In genomic region chr2:9145752-9146430, GRCh38 we compare ENCODE assay signal across 16 cellular contexts.
"Had no signal": no experiment of that assay in that cellular context is flagged by ENCODE, and none has a peak within 500 bp of the region (broad histone marks: within the 10 kb centered on the region; RNA-seq: fewer than 3 reads in every experiment).

No MANE protein-coding gene starts in this region.

- H3K4me3 Mint-ChIP-seq: activated CD4-positive, alpha-beta memory T cell treated with anti-CD3 and anti-CD28 coated beads, Interleukin-2, amount 10 ng/mL, durations not matched to agents 7 days and 5 days; activated CD4-positive, alpha-beta T cell treated with anti-CD3 and anti-CD28 coated beads for 36 hours; activated naive CD4-positive, alpha-beta T cell treated with anti-CD3 and anti-CD28 coated beads, Interleukin-2, amount 50 U/mL, for 24 hours; activated T-cell treated with anti-CD3 and anti-CD28 coated beads, Interleukin-2, amount 50 U/mL, for 4 hours; memory B cell; nephron; stimulated activated effector memory CD8-positive, alpha-beta T cell treated with anti-CD3 and anti-CD28 coated beads, Interleukin-12 subunit alpha, Interleukin-12 subunit beta, amount 100 ng/mL, for 72 hours; T-helper 17 cell had no signal

- FAIRE-seq: colon, urothelium cell line had no signal

- H3K9me3 Mint-ChIP-seq: activated CD4-positive, alpha-beta memory T cell treated with anti-CD3 and anti-CD28 coated beads, Interleukin-2, amount 10 ng/mL, durations not matched to agents 7 days and 5 days; activated naive CD4-positive, alpha-beta T cell treated with anti-CD3 and anti-CD28 coated beads, Interleukin-2, amount 50 U/mL, for 24 hours; activated T-cell treated with anti-CD3 and anti-CD28 coated beads, Interleukin-2, amount 50 U/mL, for 4 hours; memory B cell; nephron; stimulated activated effector memory CD8-positive, alpha-beta T cell treated with anti-CD3 and anti-CD28 coated beads, Interleukin-12 subunit alpha, Interleukin-12 subunit beta, amount 100 ng/mL, for 72 hours had no signal

- DNase-seq: activated CD4-positive, alpha-beta memory T cell treated with anti-CD3 and anti-CD28 coated beads, Interleukin-2, amount 10 ng/mL, durations not matched to agents 7 days and 5 days; activated CD4-positive, alpha-beta T cell treated with anti-CD3 and anti-CD28 coated beads for 36 hours; activated effector memory CD4-positive, alpha-beta T cell treated with anti-CD3 and anti-CD28 coated beads, Interleukin-2, amount 50 U/mL, for 16 hours; activated T-cell treated with anti-CD3 and anti-CD28 coated beads, Interleukin-2, amount 50 U/mL, for 4 hours; left ventricle myocardium inferior; T-helper 17 cell; WERI-Rb-1 had no signal

- H3K4me1 Mint-ChIP-seq: activated CD4-positive, alpha-beta T cell treated with anti-CD3 and anti-CD28 coated beads for 36 hours; activated naive CD4-positive, alpha-beta T cell treated with anti-CD3 and anti-CD28 coated beads, Interleukin-2, amount 50 U/mL, for 24 hours; nephron; stimulated activated effector memory CD8-positive, alpha-beta T cell treated with anti-CD3 and anti-CD28 coated beads, Interleukin-12 subunit alpha, Interleukin-12 subunit beta, amount 100 ng/mL, for 72 hours had no signal

- H3K27ac Mint-ChIP-seq: activated CD4-positive, alpha-beta memory T cell treated with anti-CD3 and anti-CD28 coated beads, Interleukin-2, amount 10 ng/mL, durations not matched to agents 7 days and 5 days; activated CD4-positive, alpha-beta T cell treated with anti-CD3 and anti-CD28 coated beads for 36 hours; activated naive CD4-positive, alpha-beta T cell treated with anti-CD3 and anti-CD28 coated beads, Interleukin-2, amount 50 U/mL, for 24 hours; memory B cell; nephron; stimulated activated effector memory CD8-positive, alpha-beta T cell treated with anti-CD3 and anti-CD28 coated beads, Interleukin-12 subunit alpha, Interleukin-12 subunit beta, amount 100 ng/mL, for 72 hours; T-helper 17 cell had no signal

- H3K36me3 ChIP-seq: adrenal gland, left ventricle myocardium inferior, thyroid gland, WERI-Rb-1 had no signal

- H3K4me3 ChIP-seq: adrenal gland, left ventricle myocardium inferior, thyroid gland had no signal

- H3K36me3 Mint-ChIP-seq: activated naive CD4-positive, alpha-beta T cell treated with anti-CD3 and anti-CD28 coated beads, Interleukin-2, amount 50 U/mL, for 24 hours; memory B cell; stimulated activated effector memory CD8-positive, alpha-beta T cell treated with anti-CD3 and anti-CD28 coated beads, Interleukin-12 subunit alpha, Interleukin-12 subunit beta, amount 100 ng/mL, for 72 hours had no signal

- ATAC-seq: activated CD4-positive, alpha-beta T cell treated with anti-CD3 and anti-CD28 coated beads for 36 hours; activated T-cell treated with anti-CD3 and anti-CD28 coated beads, Interleukin-2, amount 50 U/mL, for 4 hours; esophagus mucosa; stimulated activated effector memory CD8-positive, alpha-beta T cell treated with anti-CD3 and anti-CD28 coated beads, Interleukin-12 subunit alpha, Interleukin-12 subunit beta, amount 100 ng/mL, for 72 hours; T-helper 17 cell had no signal

- H3K9me3 ChIP-seq: adrenal gland, left ventricle myocardium inferior, thyroid gland had no signal

- H3K27me3 ChIP-seq: adrenal gland, thyroid gland had no signal

- H3K27ac ChIP-seq: adrenal gland, left ventricle myocardium inferior, thyroid gland, WERI-Rb-1 had no signal
